14 cellular contexts compared by ENCODE assay signal in genomic region chr3:177729939-177730700, GRCh38.
DNase-seq lines count a peak whose midpoint lies in the region; ATAC-seq and TF ChIP-seq lines count a peak whose summit lies in the region.
"Had no signal": no experiment of that assay in that cellular context is flagged by ENCODE, and none has a peak within 500 bp of the region (broad histone marks: within the 10 kb centered on the region; RNA-seq: fewer than 3 reads in every experiment).

No MANE protein-coding gene starts in this region.

- in situ Hi-C loops in G401 (cut with HindIII; ENCODE audit: low sequenced_read_pairs): no loop called here

- DNase-seq in G401 (ENCODE audit: low spot score): peak; percentile 52
- DNase-seq in SHP77 (lab: John Stamatoyannopoulos, UW): peak; percentile 25 to 45
- DNase-seq in fibroblast of villous mesenchyme (ENCODE audit: low read depth): peak; percentile 38
- peak; percentile 92 for DNase-seq in skeletal muscle cell (ENCODE audit: low read depth)
- DNase-seq in HCEC 1CT: no peak
- DNase-seq in cortex of kidney (lab: John Stamatoyannopoulos, UW): no peak
- DNase-seq in medulla oblongata (ENCODE audit: extremely low spot score): no peak
- DNase-seq: activated CD4-positive, alpha-beta T cell treated with anti-CD3 and anti-CD28 coated beads for 36 hours; CD4-positive, alpha-beta memory T cell; esophagus squamous epithelium; Karpas-422; PC-9; stimulated activated naive CD8-positive, alpha-beta T cell treated with anti-CD3 and anti-CD28 coated beads, Interleukin-15, amount 100 ng/mL, for 72 hours had no signal

- no peak for ATAC-seq in GM21447 (IDR thresholded peaks at IDR 0.05; ENCODE audit: unreplicated experiment)
- ATAC-seq: activated CD4-positive, alpha-beta T cell treated with anti-CD3 and anti-CD28 coated beads for 36 hours; stimulated activated naive CD8-positive, alpha-beta T cell treated with anti-CD3 and anti-CD28 coated beads, Interleukin-15, amount 100 ng/mL, for 72 hours had no signal

- H3K4me3 ChIP-seq in fibroblast of villous mesenchyme (ENCODE audit: low read depth, low read length) (no peak overlapping the region), skeletal muscle cell (ENCODE audit: low read depth, low read length) (no peak overlapping the region)
- H3K4me3 ChIP-seq: esophagus squamous epithelium, PC-9 had no signal

- TF ChIP-seq CTCF in fibroblast of villous mesenchyme (IDR thresholded peaks at IDR 0.05; ENCODE audit: insufficient read depth, low read depth, low read length): no peak

Comparison
In these comparisons a context has a peak if more than half of its experiments do, and no peak if none do; other contexts are left out.
1. DNase-seq: peak in G401 (single experiment), SHP77 (2 of 2), fibroblast of villous mesenchyme (single experiment) and skeletal muscle cell (single experiment); none in HCEC 1CT (single experiment), cortex of kidney (single experiment) and medulla oblongata (single experiment).